ENCODE assay signal across 1 cellular context in genomic region chr10:8055420-8056349, GRCh38.
TF ChIP-seq lines count a peak whose summit lies in the region.

No MANE protein-coding gene starts in this region.

TF ChIP-seq in HEK293, 187 proteins besides CTCF, POLR2A, EP300 and RAD21 (continued from another document and continues in another):
- TF ChIP-seq PRDM6 (tag by site-specific recombination; IDR thresholded peaks at IDR 0.05) (no peak), YY1 (tag by site-specific recombination; IDR thresholded peaks at IDR 0.05) (peak; percentile 20; the same call in 1 of the 2 replicates), KLF10 (tag by site-specific recombination; IDR thresholded peaks at IDR 0.05) (no peak), ZNF580 (tag by site-specific recombination; IDR thresholded peaks at IDR 0.05) (no peak), ZNF175 (tag by site-specific recombination; IDR thresholded peaks at IDR 0.05) (no peak), ZNF660 (tag by site-specific recombination; IDR thresholded peaks at IDR 0.05) (no peak), ZNF76 (tag by site-specific recombination; IDR thresholded peaks at IDR 0.05; ENCODE audit: borderline replicate concordance, low read depth) (0 out of 2 replicates have a peak, but pooled peaks have one; percentile 24), ZNF292 (tag by site-specific recombination; IDR thresholded peaks at IDR 0.05; ENCODE audit: borderline replicate concordance, low read depth) (no peak), ZNF791 (tag by site-specific recombination; IDR thresholded peaks at IDR 0.05) (no peak), ZBTB21 (tag by site-specific recombination; IDR thresholded peaks at IDR 0.05) (no peak), GLIS1 (tag by site-specific recombination; IDR thresholded peaks at IDR 0.05) (peak; percentile 20; the same call in 1 of the 2 replicates), ZNF112 (tag by site-specific recombination; IDR thresholded peaks at IDR 0.05) (no peak), HOXD13 (CRISPR knock-in tag; IDR thresholded peaks at IDR 0.05; ENCODE audit: borderline replicate concordance) (no peak), ZNF645 (tag by site-specific recombination; IDR thresholded peaks at IDR 0.05) (no peak), ZNF133 (tag by site-specific recombination; IDR thresholded peaks at IDR 0.05) (no peak), SP7 (tag by site-specific recombination; IDR thresholded peaks at IDR 0.05) (no peak), ZNF239 (tag by site-specific recombination; IDR thresholded peaks at IDR 0.05) (no peak), KLF8 (tag by site-specific recombination; IDR thresholded peaks at IDR 0.05) (no peak; the same call in 1 of the 2 replicates), ZNF174 (tag by site-specific recombination; IDR thresholded peaks at IDR 0.05) (no peak), FEZF1 (tag by site-specific recombination; IDR thresholded peaks at IDR 0.05) (peak; percentile 37), ZNF26 (tag by site-specific recombination; IDR thresholded peaks at IDR 0.05) (no peak), ZNF16 (tag by site-specific recombination; IDR thresholded peaks at IDR 0.05; ENCODE audit: low read depth) (no peak), ZNF138 (tag by site-specific recombination; IDR thresholded peaks at IDR 0.05; ENCODE audit: borderline replicate concordance) (no peak), SP3 (tag by site-specific recombination; IDR thresholded peaks at IDR 0.05) (no peak), ZNF404 (tag by site-specific recombination; IDR thresholded peaks at IDR 0.05) (no peak), ZNF548 (tag by site-specific recombination; IDR thresholded peaks at IDR 0.05) (no peak), ZBTB10 (tag by site-specific recombination; IDR thresholded peaks at IDR 0.05) (0 out of 2 replicates have a peak, but pooled peaks have one; percentile 60), ZNF223 (tag by site-specific recombination; IDR thresholded peaks at IDR 0.05) (no peak), ZNF747 (tag by site-specific recombination; IDR thresholded peaks at IDR 0.05) (no peak), ZNF362 (tag by site-specific recombination; IDR thresholded peaks at IDR 0.05) (no peak), WT1 (tag by site-specific recombination; IDR thresholded peaks at IDR 0.05) (no peak), MYNN (tag by site-specific recombination; IDR thresholded peaks at IDR 0.05; ENCODE audit: borderline replicate concordance) (no peak), ZNF670 (tag by site-specific recombination; IDR thresholded peaks at IDR 0.05; ENCODE audit: low read depth) (no peak), ZNF211 (tag by site-specific recombination; IDR thresholded peaks at IDR 0.05; ENCODE audit: low read depth) (no peak), ZSCAN30 (tag by site-specific recombination; IDR thresholded peaks at IDR 0.05) (no peak), ZNF398 (tag by site-specific recombination; IDR thresholded peaks at IDR 0.05) (peak; percentile 40; the same call in 1 of the 2 replicates), ZNF155 (tag by site-specific recombination; IDR thresholded peaks at IDR 0.05) (no peak), ZNF658 (tag by site-specific recombination; IDR thresholded peaks at IDR 0.05) (no peak), HOXA7 (CRISPR knock-in tag; IDR thresholded peaks at IDR 0.05; ENCODE audit: borderline replicate concordance) (no peak), ZNF354C (tag by site-specific recombination; IDR thresholded peaks at IDR 0.05; ENCODE audit: borderline replicate concordance, low read depth) (no peak), SCRT1 (tag by site-specific recombination; IDR thresholded peaks at IDR 0.05; ENCODE audit: borderline replicate concordance) (no peak), ZNF501 (tag by site-specific recombination; IDR thresholded peaks at IDR 0.05) (peak; percentile 58; the same call in 1 of the 2 replicates), PBX3 (CRISPR knock-in tag; IDR thresholded peaks at IDR 0.05) (peak; percentile 34; the same call in 1 of the 2 replicates), REPIN1 (tag by site-specific recombination; IDR thresholded peaks at IDR 0.05; ENCODE audit: low read depth) (no peak), ZNF19 (tag by site-specific recombination; IDR thresholded peaks at IDR 0.05; ENCODE audit: low read depth) (no peak), ZNF626 (tag by site-specific recombination; IDR thresholded peaks at IDR 0.05) (no peak), PATZ1 (tag by site-specific recombination; IDR thresholded peaks at IDR 0.05) (peak; percentile 38; the same call in 1 of the 2 replicates), ZNF37A (tag by site-specific recombination; IDR thresholded peaks at IDR 0.05) (no peak), AEBP2 (tag by site-specific recombination; IDR thresholded peaks at IDR 0.05; ENCODE audit: borderline replicate concordance) (no peak), ZNF184 (tag by site-specific recombination; IDR thresholded peaks at IDR 0.05) (no peak), ZNF366 (tag by site-specific recombination; conservative IDR thresholded peaks at IDR 0.05) (no peak), INSM2 (tag by site-specific recombination; IDR thresholded peaks at IDR 0.05) (no peak)
